ENCODE assay signal across 8 cellular contexts in the genomic region with DNA sequence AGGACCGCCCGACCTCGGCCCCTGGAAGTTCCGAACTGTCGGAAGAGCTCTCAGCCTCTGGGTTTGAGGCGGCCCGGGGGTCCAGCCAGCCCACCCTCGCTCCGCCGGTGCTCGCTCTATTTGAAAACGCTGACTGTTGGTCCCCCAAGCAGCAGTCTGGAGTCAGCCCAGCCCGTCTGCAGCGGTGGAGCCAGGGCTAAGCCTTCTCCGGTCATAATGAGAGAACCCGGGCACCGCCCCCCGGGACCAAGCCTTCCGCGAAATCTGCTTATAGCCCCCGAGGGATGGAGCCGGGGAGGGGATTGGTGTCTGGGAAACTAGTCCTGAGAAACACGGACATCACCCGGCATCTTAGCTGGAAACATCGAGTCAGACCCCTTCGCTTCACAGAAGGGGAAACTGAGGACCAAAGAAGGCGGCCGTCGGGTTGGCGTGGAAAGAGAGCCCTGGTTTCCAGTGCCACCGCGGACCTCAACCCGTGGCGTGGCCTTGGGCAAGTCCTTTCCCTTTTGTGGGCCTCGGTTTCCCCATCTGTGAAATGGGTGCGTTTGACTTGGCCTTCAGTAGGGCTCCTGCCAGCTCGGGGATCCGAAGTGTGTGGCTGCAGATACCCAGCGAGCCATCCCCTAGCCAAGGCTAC. TPM values are rescaled to one million over a fixed set of nuclear protein-coding genes. Genes with fewer than 3 reads are reported as not detected.
DNase-seq lines count a peak whose midpoint lies in the region; ATAC-seq and TF ChIP-seq lines count a peak whose summit lies in the region.

No MANE protein-coding gene starts in this region.

- DNase-seq in EL (peak; percentile 44), esophagus squamous epithelium (lab: John Stamatoyannopoulos, UW) (no peak), ovary (peak; percentile 23 to 54 (median 31)), NCI-H1048 (lab: John Stamatoyannopoulos, UW) (no peak), head of caudate nucleus (no peak)

- peak overlapping the region; percentile 70 to 91 (median 86) for H3K27ac ChIP-seq in esophagus squamous epithelium
- no peak overlapping the region for H3K27ac ChIP-seq in ovary

- H3K9me3 ChIP-seq in esophagus squamous epithelium (no peaks in the 10 kb centered on the region), ovary (no peaks in the 10 kb centered on the region)

- H3K4me1 ChIP-seq in esophagus squamous epithelium (peaks cover 0 to 55% (median 17%) of the 10 kb centered on the region in 3 donors), ovary (ENCODE audit: insufficient read depth) (peaks cover 9% of the 10 kb centered on the region)

- H3K4me3 ChIP-seq in esophagus squamous epithelium (peak overlapping the region; percentile 55 to 93 (median 74)), ovary (peak overlapping the region; percentile 74)

- 14 to 20% methylated on average over 3 to 28 of the region's 39 CpGs for WGBS in esophagus squamous epithelium, 2 donors
- WGBS in ovary, 3 donors = 5 to 11% (median 7%) methylated on average over 39 of the region's 39 CpGs

- TF ChIP-seq EP300 in ovary (IDR thresholded peaks at IDR 0.05) = no peak

- H3K36me3 ChIP-seq in esophagus squamous epithelium = no peaks in the 10 kb centered on the region
- H3K36me3 ChIP-seq in ovary = no peaks in the 10 kb centered on the region

- TF ChIP-seq POLR2A in esophagus squamous epithelium (IDR thresholded peaks at IDR 0.05) (no peak), ovary (IDR thresholded peaks at IDR 0.05) (no peak)

- ATAC-seq in SK-N-SH treated with all-trans-retinoic acid at 6 μM for 48 hours = no peak
- ATAC-seq in GM21423 (IDR thresholded peaks at IDR 0.05; ENCODE audit: unreplicated experiment) = no peak
- ATAC-seq in HG03039 (IDR thresholded peaks at IDR 0.05; ENCODE audit: unreplicated experiment) = no peak

- intact Hi-C loops in esophagus squamous epithelium (cut with DNase I) (no loop called here), ovary (cut with DNase I) (loop anchor here in 1 of 4 donors (10.0 kb wide), 1 partner anchor 60 kb away; no protein-coding TSS in a partner anchor), head of caudate nucleus (cut with DNase I) (no loop called here)

- TF ChIP-seq CTCF in esophagus squamous epithelium (IDR thresholded peaks at IDR 0.05) (no peak), ovary (IDR thresholded peaks at IDR 0.05) (no peak)

- peaks cover 0 to 21% (median 0%) of the 10 kb centered on the region in 4 donors for H3K27me3 ChIP-seq in esophagus squamous epithelium
- no peaks in the 10 kb centered on the region for H3K27me3 ChIP-seq in ovary

TF ChIP-seq in SK-N-SH treated with all-trans-retinoic acid at 6 μM for 48 hours, 23 proteins besides CTCF, POLR2A, EP300 and RAD21:
- no peak for TF ChIP-seq ZNF70 (CRISPR knock-in tag; IDR thresholded peaks at IDR 0.05)
- TF ChIP-seq, protein P1, sequence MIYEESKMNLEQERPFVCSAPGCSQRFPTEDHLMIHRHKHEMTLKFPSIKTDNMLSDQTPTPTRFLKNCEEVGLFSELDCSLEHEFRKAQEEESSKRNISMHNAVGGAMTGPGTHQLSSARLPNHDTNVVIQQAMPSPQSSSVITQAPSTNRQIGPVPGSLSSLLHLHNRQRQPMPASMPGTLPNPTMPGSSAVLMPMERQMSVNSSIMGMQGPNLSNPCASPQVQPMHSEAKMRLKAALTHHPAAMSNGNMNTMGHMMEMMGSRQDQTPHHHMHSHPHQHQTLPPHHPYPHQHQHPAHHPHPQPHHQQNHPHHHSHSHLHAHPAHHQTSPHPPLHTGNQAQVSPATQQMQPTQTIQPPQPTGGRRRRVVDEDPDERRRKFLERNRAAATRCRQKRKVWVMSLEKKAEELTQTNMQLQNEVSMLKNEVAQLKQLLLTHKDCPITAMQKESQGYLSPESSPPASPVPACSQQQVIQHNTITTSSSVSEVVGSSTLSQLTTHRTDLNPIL (CRISPR knock-in tag; IDR thresholded peaks at IDR 0.05; ENCODE audit: low read depth) = no peak
- no peak for TF ChIP-seq ZNF8 (CRISPR knock-in tag; IDR thresholded peaks at IDR 0.05)
- no peak for TF ChIP-seq GLIS3 (CRISPR knock-in tag; IDR thresholded peaks at IDR 0.05)
- TF ChIP-seq RARB (CRISPR knock-in tag; IDR thresholded peaks at IDR 0.05) = no peak
- TF ChIP-seq, protein P2, sequence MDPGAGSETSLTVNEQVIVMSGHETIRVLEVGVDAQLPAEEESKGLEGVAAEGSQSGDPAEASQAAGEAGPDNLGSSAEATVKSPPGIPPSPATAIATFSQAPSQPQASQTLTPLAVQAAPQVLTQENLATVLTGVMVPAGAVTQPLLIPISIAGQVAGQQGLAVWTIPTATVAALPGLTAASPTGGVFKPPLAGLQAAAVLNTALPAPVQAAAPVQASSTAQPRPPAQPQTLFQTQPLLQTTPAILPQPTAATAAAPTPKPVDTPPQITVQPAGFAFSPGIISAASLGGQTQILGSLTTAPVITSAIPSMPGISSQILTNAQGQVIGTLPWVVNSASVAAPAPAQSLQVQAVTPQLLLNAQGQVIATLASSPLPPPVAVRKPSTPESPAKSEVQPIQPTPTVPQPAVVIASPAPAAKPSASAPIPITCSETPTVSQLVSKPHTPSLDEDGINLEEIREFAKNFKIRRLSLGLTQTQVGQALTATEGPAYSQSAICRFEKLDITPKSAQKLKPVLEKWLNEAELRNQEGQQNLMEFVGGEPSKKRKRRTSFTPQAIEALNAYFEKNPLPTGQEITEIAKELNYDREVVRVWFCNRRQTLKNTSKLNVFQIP (CRISPR knock-in tag; IDR thresholded peaks at IDR 0.05; ENCODE audit: borderline replicate concordance, low read depth) = no peak
- TF ChIP-seq, protein P3, sequence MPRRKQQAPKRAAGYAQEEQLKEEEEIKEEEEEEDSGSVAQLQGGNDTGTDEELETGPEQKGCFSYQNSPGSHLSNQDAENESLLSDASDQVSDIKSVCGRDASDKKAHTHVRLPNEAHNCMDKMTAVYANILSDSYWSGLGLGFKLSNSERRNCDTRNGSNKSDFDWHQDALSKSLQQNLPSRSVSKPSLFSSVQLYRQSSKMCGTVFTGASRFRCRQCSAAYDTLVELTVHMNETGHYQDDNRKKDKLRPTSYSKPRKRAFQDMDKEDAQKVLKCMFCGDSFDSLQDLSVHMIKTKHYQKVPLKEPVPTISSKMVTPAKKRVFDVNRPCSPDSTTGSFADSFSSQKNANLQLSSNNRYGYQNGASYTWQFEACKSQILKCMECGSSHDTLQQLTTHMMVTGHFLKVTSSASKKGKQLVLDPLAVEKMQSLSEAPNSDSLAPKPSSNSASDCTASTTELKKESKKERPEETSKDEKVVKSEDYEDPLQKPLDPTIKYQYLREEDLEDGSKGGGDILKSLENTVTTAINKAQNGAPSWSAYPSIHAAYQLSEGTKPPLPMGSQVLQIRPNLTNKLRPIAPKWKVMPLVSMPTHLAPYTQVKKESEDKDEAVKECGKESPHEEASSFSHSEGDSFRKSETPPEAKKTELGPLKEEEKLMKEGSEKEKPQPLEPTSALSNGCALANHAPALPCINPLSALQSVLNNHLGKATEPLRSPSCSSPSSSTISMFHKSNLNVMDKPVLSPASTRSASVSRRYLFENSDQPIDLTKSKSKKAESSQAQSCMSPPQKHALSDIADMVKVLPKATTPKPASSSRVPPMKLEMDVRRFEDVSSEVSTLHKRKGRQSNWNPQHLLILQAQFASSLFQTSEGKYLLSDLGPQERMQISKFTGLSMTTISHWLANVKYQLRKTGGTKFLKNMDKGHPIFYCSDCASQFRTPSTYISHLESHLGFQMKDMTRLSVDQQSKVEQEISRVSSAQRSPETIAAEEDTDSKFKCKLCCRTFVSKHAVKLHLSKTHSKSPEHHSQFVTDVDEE (CRISPR knock-in tag; IDR thresholded peaks at IDR 0.05) = peak; percentile 18; the same call in 1 of the 2 replicates
- no peak for TF ChIP-seq ISL1 (CRISPR knock-in tag; IDR thresholded peaks at IDR 0.05)
- TF ChIP-seq, protein P4, sequence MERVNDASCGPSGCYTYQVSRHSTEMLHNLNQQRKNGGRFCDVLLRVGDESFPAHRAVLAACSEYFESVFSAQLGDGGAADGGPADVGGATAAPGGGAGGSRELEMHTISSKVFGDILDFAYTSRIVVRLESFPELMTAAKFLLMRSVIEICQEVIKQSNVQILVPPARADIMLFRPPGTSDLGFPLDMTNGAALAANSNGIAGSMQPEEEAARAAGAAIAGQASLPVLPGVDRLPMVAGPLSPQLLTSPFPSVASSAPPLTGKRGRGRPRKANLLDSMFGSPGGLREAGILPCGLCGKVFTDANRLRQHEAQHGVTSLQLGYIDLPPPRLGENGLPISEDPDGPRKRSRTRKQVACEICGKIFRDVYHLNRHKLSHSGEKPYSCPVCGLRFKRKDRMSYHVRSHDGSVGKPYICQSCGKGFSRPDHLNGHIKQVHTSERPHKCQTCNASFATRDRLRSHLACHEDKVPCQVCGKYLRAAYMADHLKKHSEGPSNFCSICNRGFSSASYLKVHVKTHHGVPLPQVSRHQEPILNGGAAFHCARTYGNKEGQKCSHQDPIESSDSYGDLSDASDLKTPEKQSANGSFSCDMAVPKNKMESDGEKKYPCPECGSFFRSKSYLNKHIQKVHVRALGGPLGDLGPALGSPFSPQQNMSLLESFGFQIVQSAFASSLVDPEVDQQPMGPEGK (CRISPR knock-in tag; IDR thresholded peaks at IDR 0.05; ENCODE audit: borderline replicate concordance) = no peak
- TF ChIP-seq ZFP3 (CRISPR knock-in tag; IDR thresholded peaks at IDR 0.05) = 0 out of 2 replicates have a peak, but pooled peaks have one; percentile 37
- no peak for TF ChIP-seq ZC3H10 (CRISPR knock-in tag; IDR thresholded peaks at IDR 0.05)
- TF ChIP-seq SNAI2 (CRISPR knock-in tag; IDR thresholded peaks at IDR 0.05) = no peak
- no peak for TF ChIP-seq PPARA (CRISPR knock-in tag; IDR thresholded peaks at IDR 0.05; ENCODE audit: borderline replicate concordance)
- TF ChIP-seq BACH2 (CRISPR knock-in tag; IDR thresholded peaks at IDR 0.05; ENCODE audit: borderline replicate concordance) = no peak
- TF ChIP-seq ZFP30 (CRISPR knock-in tag; IDR thresholded peaks at IDR 0.05) = no peak
- no peak for TF ChIP-seq TOX (CRISPR knock-in tag; IDR thresholded peaks at IDR 0.05; ENCODE audit: borderline replicate concordance)

RNA-seq across cellular contexts. Expression of a gene that starts 1.0 kb away (rescaled TPM):
- total RNA-seq in esophagus squamous epithelium (10 to 100 TPM in 1 of 4 donors, 1 to 10 TPM in 3; 1.9 to 11.6 (median 4.3) TPM), ovary (10 to 100 TPM in 2 of 7 donors, 1 to 10 TPM in 5; 1.7 to 11.6 (median 3.0) TPM)
- polyA plus RNA-seq in ovary = 10 to 100 TPM in 1 of 2 donors, 1 to 10 TPM in 1; 1.6 to 10.1 TPM

Comparison
In these comparisons a context has a peak if more than half of its experiments do, and no peak if none do; other contexts are left out.
1. DNase-seq: peak in EL (single experiment) and ovary (5 of 5); none in esophagus squamous epithelium (single experiment), NCI-H1048 (single experiment) and head of caudate nucleus (0 of 42).
2. H3K27ac ChIP-seq: peak in esophagus squamous epithelium (4 of 4); none in ovary (0 of 2).